21 cellular contexts compared by ENCODE assay signal in the genomic region with DNA sequence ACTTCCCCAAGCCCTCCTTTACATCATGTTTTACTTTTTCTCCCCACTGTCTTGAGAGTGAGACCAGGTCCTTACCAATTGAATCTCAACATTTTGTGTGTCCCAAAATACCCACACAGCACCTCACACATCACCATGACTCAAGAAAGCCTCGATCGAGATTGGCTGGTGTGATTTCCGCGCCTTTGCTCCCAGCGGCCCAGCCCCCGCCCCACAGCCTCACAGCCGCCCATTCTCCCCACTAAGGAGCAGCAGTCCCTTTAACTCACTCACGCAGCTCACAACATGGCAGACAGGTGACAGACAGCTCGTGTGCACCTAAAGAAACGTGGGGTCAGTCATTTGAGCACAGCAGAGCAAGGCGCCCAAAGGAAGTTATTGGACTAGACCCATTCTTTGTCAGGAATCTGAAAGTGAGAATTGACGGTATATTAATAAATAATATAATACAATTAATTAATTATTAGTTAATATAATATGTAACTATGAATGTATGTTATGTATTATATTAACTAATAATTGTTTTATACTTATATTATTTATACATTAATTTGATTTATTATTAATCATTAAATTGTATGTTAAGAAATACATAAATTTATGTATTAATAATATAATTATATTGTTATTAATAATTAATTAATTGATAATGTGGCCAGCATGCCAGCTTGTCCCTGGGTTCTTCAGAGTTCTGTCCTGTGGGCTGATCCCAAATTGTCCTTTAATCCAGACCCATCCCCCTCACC.
DNase-seq lines count a peak whose midpoint lies in the region; ATAC-seq, FAIRE-seq and TF ChIP-seq lines count a peak whose summit lies in the region.
"Had no signal": no experiment of that assay in that cellular context is flagged by ENCODE, and none has a peak within 500 bp of the region (broad histone marks: within the 10 kb centered on the region; RNA-seq: fewer than 3 reads in every experiment).

No MANE protein-coding gene starts in this region.

- no peak for TF ChIP-seq CTCF in VCaP (conservative IDR thresholded peaks at IDR 0.05)

- WGBS in mesendoderm (ENCODE audit: extremely low coverage, insufficient coverage, low lambda C conversion rate), result no CpG with 5 or more reads among the region's 12 CpGs

- DNase-seq in mesendoderm (peak; percentile 4), GDM1 (lab: John Stamatoyannopoulos, UW) (no peak)
- DNase-seq: 8988T; CD4-positive, CD25-positive, alpha-beta regulatory T cell; CD8-positive, alpha-beta memory T cell; COR-L47; DMS 273 treated with DMSO at 0.1 percent for 48 hours; DMS53; DND-41; EL; IMR-90; KBM-7 had no signal

- H2BK5ac ChIP-seq in mesendoderm (ENCODE audit: low read length), result no peak overlapping the region

- H4K8ac ChIP-seq in mesendoderm (ENCODE audit: low read depth, low read length), result no peak overlapping the region

- no peak overlapping the region for H2BK120ac ChIP-seq in mesendoderm (ENCODE audit: low read depth, low read length)

- H3K4me1 ChIP-seq in mesendoderm (ENCODE audit: control insufficient read depth, low read depth, low read length), result no peaks in the 10 kb centered on the region
- H3K4me1 ChIP-seq: BLaER1 treated with 17β-estradiol and CSF1 and Interleukin-3, amounts not matched to agents 10 nM and 100 nM; HAP-1 had no signal

- no peak for ATAC-seq in SK-N-SH treated with all-trans-retinoic acid at 6 μM for 48 hours
- ATAC-seq in HG02885 (IDR thresholded peaks at IDR 0.05; ENCODE audit: poor library complexity, unreplicated experiment), result no peak
- ATAC-seq in HG03280 (IDR thresholded peaks at IDR 0.05; ENCODE audit: unreplicated experiment), result no peak

- H3K27ac ChIP-seq in VCaP, result peak overlapping the region; percentile 85; the same call in 1 of the 2 replicates
- no peak overlapping the region for H3K27ac ChIP-seq in mesendoderm (ENCODE audit: low read depth, low read length)
- H3K27ac ChIP-seq: BLaER1 treated with 17β-estradiol and CSF1 and Interleukin-3, amounts not matched to agents 10 nM and 100 nM had no signal

- no peak overlapping the region for H3K4me2 ChIP-seq in mesendoderm (ENCODE audit: low read length)
- H3K4me2 ChIP-seq: BLaER1 treated with 17β-estradiol and CSF1 and Interleukin-3, amounts not matched to agents 10 nM and 100 nM had no signal

- H3K36me3 ChIP-seq in mesendoderm (ENCODE audit: control insufficient read depth, insufficient read depth, low read length), result no peaks in the 10 kb centered on the region
- H3K36me3 ChIP-seq: BLaER1 treated with 17β-estradiol and CSF1 and Interleukin-3, amounts not matched to agents 10 nM and 100 nM; HAP-1 had no signal

- H3K56ac ChIP-seq in mesendoderm (ENCODE audit: low read length), result no peak overlapping the region

- no peak overlapping the region for H4K5ac ChIP-seq in mesendoderm (ENCODE audit: low read length)

- H3K79me1 ChIP-seq in mesendoderm (ENCODE audit: low read length), result no peaks in the 10 kb centered on the region

- no peak overlapping the region for H3K4ac ChIP-seq in mesendoderm (ENCODE audit: low read depth, low read length)

- no peak overlapping the region for H3K23ac ChIP-seq in mesendoderm (ENCODE audit: low read length)

- no peak overlapping the region for H2AK5ac ChIP-seq in mesendoderm (ENCODE audit: low read length)

- H3K4me3 ChIP-seq in mesendoderm (ENCODE audit: low read length), result no peak overlapping the region
- H3K4me3 ChIP-seq: BLaER1 treated with 17β-estradiol and CSF1 and Interleukin-3, amounts not matched to agents 10 nM and 100 nM; HAP-1 had no signal

- FAIRE-seq in G401.6 (lab: Jason Lieb, UNC) (peak; percentile 88), endometrium (lab: Jason Lieb, UNC) (peak; percentile 67)
- FAIRE-seq: HTR-8/SVneo had no signal

- no peak overlapping the region for H3K18ac ChIP-seq in mesendoderm (ENCODE audit: low read length)

- no peak overlapping the region for H3K9ac ChIP-seq in mesendoderm (ENCODE audit: low read length)
- H3K9ac ChIP-seq: BLaER1 treated with 17β-estradiol and CSF1 and Interleukin-3, amounts not matched to agents 10 nM and 100 nM had no signal

- H3K79me2 ChIP-seq in mesendoderm (ENCODE audit: control insufficient read depth, insufficient read depth, low read length), result no peaks in the 10 kb centered on the region

- H2BK15ac ChIP-seq in mesendoderm (replicated peaks; ENCODE audit: low read depth), result no peak overlapping the region

- H3K27me3 ChIP-seq in mesendoderm (ENCODE audit: insufficient read depth, low read length, poor library complexity), result no peaks in the 10 kb centered on the region
- H3K27me3 ChIP-seq: BLaER1 treated with 17β-estradiol and CSF1 and Interleukin-3, amounts not matched to agents 10 nM and 100 nM had no signal

TF ChIP-seq in SK-N-SH treated with all-trans-retinoic acid at 6 μM for 48 hours, 23 proteins besides CTCF, POLR2A, EP300 and RAD21:
- TF ChIP-seq ZFP30 (CRISPR knock-in tag; IDR thresholded peaks at IDR 0.05) (no peak), OSR1 (CRISPR knock-in tag; IDR thresholded peaks at IDR 0.05) (no peak), ISL1 (CRISPR knock-in tag; IDR thresholded peaks at IDR 0.05) (no peak), CSDC2 (CRISPR knock-in tag; IDR thresholded peaks at IDR 0.05) (no peak), ZFP3 (CRISPR knock-in tag; IDR thresholded peaks at IDR 0.05) (no peak), RARB (CRISPR knock-in tag; IDR thresholded peaks at IDR 0.05) (no peak), ZNF70 (CRISPR knock-in tag; IDR thresholded peaks at IDR 0.05) (no peak), TOX (CRISPR knock-in tag; IDR thresholded peaks at IDR 0.05; ENCODE audit: borderline replicate concordance) (no peak)
- TF ChIP-seq, protein P1, sequence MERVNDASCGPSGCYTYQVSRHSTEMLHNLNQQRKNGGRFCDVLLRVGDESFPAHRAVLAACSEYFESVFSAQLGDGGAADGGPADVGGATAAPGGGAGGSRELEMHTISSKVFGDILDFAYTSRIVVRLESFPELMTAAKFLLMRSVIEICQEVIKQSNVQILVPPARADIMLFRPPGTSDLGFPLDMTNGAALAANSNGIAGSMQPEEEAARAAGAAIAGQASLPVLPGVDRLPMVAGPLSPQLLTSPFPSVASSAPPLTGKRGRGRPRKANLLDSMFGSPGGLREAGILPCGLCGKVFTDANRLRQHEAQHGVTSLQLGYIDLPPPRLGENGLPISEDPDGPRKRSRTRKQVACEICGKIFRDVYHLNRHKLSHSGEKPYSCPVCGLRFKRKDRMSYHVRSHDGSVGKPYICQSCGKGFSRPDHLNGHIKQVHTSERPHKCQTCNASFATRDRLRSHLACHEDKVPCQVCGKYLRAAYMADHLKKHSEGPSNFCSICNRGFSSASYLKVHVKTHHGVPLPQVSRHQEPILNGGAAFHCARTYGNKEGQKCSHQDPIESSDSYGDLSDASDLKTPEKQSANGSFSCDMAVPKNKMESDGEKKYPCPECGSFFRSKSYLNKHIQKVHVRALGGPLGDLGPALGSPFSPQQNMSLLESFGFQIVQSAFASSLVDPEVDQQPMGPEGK (CRISPR knock-in tag; IDR thresholded peaks at IDR 0.05; ENCODE audit: borderline replicate concordance), result no peak
